In genomic region chr4:163448541-163449203, GRCh38 we compare ENCODE assay signal across 1 cellular context.
TF ChIP-seq lines count a peak whose summit lies in the region.

No MANE protein-coding gene starts in this region.

TF ChIP-seq in H1, 55 proteins besides CTCF, POLR2A, EP300 and RAD21:
- TF ChIP-seq POU5F1 (IDR thresholded peaks at IDR 0.05; ENCODE audit: low read depth, low read length) (no peak), SP1 (IDR thresholded peaks at IDR 0.05; ENCODE audit: low read depth, low read length) (no peak), E2F6 (IDR thresholded peaks at IDR 0.05) (no peak), POLR2AphosphoS5 (IDR thresholded peaks at IDR 0.05; ENCODE audit: low read depth, low read length) (no peak)
TF ChIP-seq in H1: peak in this region for 0.
